ENCODE assay signal across 1 cellular context in genomic region chr17:81029859-81030258, GRCh38.
TF ChIP-seq lines count a peak whose summit lies in the region.

No MANE protein-coding gene starts in this region.

TF ChIP-seq in HepG2, 621 proteins besides CTCF, POLR2A, EP300 and RAD21:
- TF ChIP-seq NFE2 (CRISPR knock-in tag; IDR thresholded peaks at IDR 0.05) (no peak), ZNF121 (CRISPR knock-in tag; IDR thresholded peaks at IDR 0.05) (peak; percentile 29; the same call in 1 of the 2 replicates)
